Comparison of ENCODE assay signal across 8 cellular contexts in genomic region chr3:40623567-40623966, GRCh38.
DNase-seq lines count a peak whose midpoint lies in the region; ATAC-seq and TF ChIP-seq lines count a peak whose summit lies in the region.

No MANE protein-coding gene starts in this region.

- ATAC-seq in GM19467 (IDR thresholded peaks at IDR 0.05; ENCODE audit: unreplicated experiment) = peak; percentile 86
- ATAC-seq in activated T-cell treated with anti-CD3 and anti-CD28 coated beads, Interleukin-2, amount 50 U/mL, for 72 hours (replicated peaks in 1 of 2) = peak; percentile 76
- ATAC-seq in stimulated activated effector memory CD8-positive, alpha-beta T cell treated with anti-CD3 and anti-CD28 coated beads, Interleukin-12 subunit alpha, Interleukin-12 subunit beta, amount 100 ng/mL, for 72 hours = peak; percentile 87

- no peak for TF ChIP-seq CTCF in Calu3 (IDR thresholded peaks at IDR 0.05; ENCODE audit: unreplicated experiment)

- DNase-seq in Calu3 = peak; percentile 26
- DNase-seq in HS-5 (ENCODE audit: low read depth) = peak; percentile 54
- DNase-seq in activated T-cell treated with anti-CD3 and anti-CD28 coated beads, Interleukin-2, amount 50 U/mL, for 72 hours = peak; percentile 23 to 34
- DNase-seq in stimulated activated effector memory CD8-positive, alpha-beta T cell treated with anti-CD3 and anti-CD28 coated beads, Interleukin-12 subunit alpha, Interleukin-12 subunit beta, amount 100 ng/mL, for 72 hours (ENCODE audit: low spot score in 2 of 2) = no peak
- DNase-seq in effector CD8-positive, alpha-beta T cell (lab: John Stamatoyannopoulos, UW) = no peak
- DNase-seq in COR-L47 (lab: John Stamatoyannopoulos, UW) = no peak
- no peak for DNase-seq in GOT3 (lab: John Stamatoyannopoulos, UW)

- no peaks in the 10 kb centered on the region for H3K36me3 Mint-ChIP-seq in Calu3 (ENCODE audit: insufficient read depth, unreplicated experiment)
- H3K36me3 Mint-ChIP-seq in activated T-cell treated with anti-CD3 and anti-CD28 coated beads, Interleukin-2, amount 50 U/mL, for 72 hours (ENCODE audit: insufficient read depth in 2 of 2) = peaks cover 1 to 3% of the 10 kb centered on the region in 2 donors
- no peaks in the 10 kb centered on the region for H3K36me3 Mint-ChIP-seq in stimulated activated effector memory CD8-positive, alpha-beta T cell treated with anti-CD3 and anti-CD28 coated beads, Interleukin-12 subunit alpha, Interleukin-12 subunit beta, amount 100 ng/mL, for 72 hours

- BruUV-seq in Calu3 (replicated peaks; lab: Mats Ljungman, UMichigan) = no TSS peak

- peaks cover 3% of the 10 kb centered on the region for H3K9me3 Mint-ChIP-seq in Calu3 (ENCODE audit: low read depth, unreplicated experiment)
- H3K9me3 Mint-ChIP-seq in activated T-cell treated with anti-CD3 and anti-CD28 coated beads, Interleukin-2, amount 50 U/mL, for 72 hours = peaks cover 1% of the 10 kb centered on the region in 2 donors
- no peaks in the 10 kb centered on the region for H3K9me3 Mint-ChIP-seq in stimulated activated effector memory CD8-positive, alpha-beta T cell treated with anti-CD3 and anti-CD28 coated beads, Interleukin-12 subunit alpha, Interleukin-12 subunit beta, amount 100 ng/mL, for 72 hours

- H3K4me3 Mint-ChIP-seq in Calu3 (ENCODE audit: low read depth, unreplicated experiment) = no peak overlapping the region
- no peak overlapping the region for H3K4me3 Mint-ChIP-seq in activated T-cell treated with anti-CD3 and anti-CD28 coated beads, Interleukin-2, amount 50 U/mL, for 72 hours
- H3K4me3 Mint-ChIP-seq in stimulated activated effector memory CD8-positive, alpha-beta T cell treated with anti-CD3 and anti-CD28 coated beads, Interleukin-12 subunit alpha, Interleukin-12 subunit beta, amount 100 ng/mL, for 72 hours = no peak overlapping the region

- intact Hi-C loops in Calu3 (cut with micrococcal nuclease; ENCODE audit: unreplicated experiment) = no loop called here

- no peak overlapping the region for H3K27ac Mint-ChIP-seq in Calu3 (ENCODE audit: unreplicated experiment)
- no peak overlapping the region for H3K27ac Mint-ChIP-seq in activated T-cell treated with anti-CD3 and anti-CD28 coated beads, Interleukin-2, amount 50 U/mL, for 72 hours
- H3K27ac Mint-ChIP-seq in stimulated activated effector memory CD8-positive, alpha-beta T cell treated with anti-CD3 and anti-CD28 coated beads, Interleukin-12 subunit alpha, Interleukin-12 subunit beta, amount 100 ng/mL, for 72 hours = no peak overlapping the region

- CTCF ChIA-PET in Calu3 (lab: Charles Lee) = interaction anchor here (0.6 kb wide), 1 partner anchor 35 kb away, joined by 3 read pairs; no protein-coding TSS in a partner anchor

- no peaks in the 10 kb centered on the region for H3K4me1 Mint-ChIP-seq in Calu3 (ENCODE audit: low read depth, unreplicated experiment)
- H3K4me1 Mint-ChIP-seq in activated T-cell treated with anti-CD3 and anti-CD28 coated beads, Interleukin-2, amount 50 U/mL, for 72 hours (ENCODE audit: low read depth) = no peaks in the 10 kb centered on the region
- H3K4me1 Mint-ChIP-seq in stimulated activated effector memory CD8-positive, alpha-beta T cell treated with anti-CD3 and anti-CD28 coated beads, Interleukin-12 subunit alpha, Interleukin-12 subunit beta, amount 100 ng/mL, for 72 hours = peaks cover 5% of the 10 kb centered on the region

- no peaks in the 10 kb centered on the region for H3K27me3 Mint-ChIP-seq in Calu3 (ENCODE audit: unreplicated experiment)
- peaks cover 29% of the 10 kb centered on the region for H3K27me3 Mint-ChIP-seq in activated T-cell treated with anti-CD3 and anti-CD28 coated beads, Interleukin-2, amount 50 U/mL, for 72 hours (ENCODE audit: low read depth)

Comparison
In these comparisons a context has a peak if more than half of its experiments do, and no peak if none do; other contexts are left out.
1. DNase-seq: peak in Calu3 (single experiment), HS-5 (single experiment) and activated T-cell treated with anti-CD3 and anti-CD28 coated beads, Interleukin-2, amount 50 U/mL, for 72 hours (2 of 2); none in stimulated activated effector memory CD8-positive, alpha-beta T cell treated with anti-CD3 and anti-CD28 coated beads, Interleukin-12 subunit alpha, Interleukin-12 subunit beta, amount 100 ng/mL, for 72 hours (0 of 2), effector CD8-positive, alpha-beta T cell (single experiment), COR-L47 (single experiment) and GOT3 (single experiment).
2. Peak in every context shown above with its lines, with median percentiles within 50 percentile points of each other: ATAC-seq.